In the genomic region with DNA sequence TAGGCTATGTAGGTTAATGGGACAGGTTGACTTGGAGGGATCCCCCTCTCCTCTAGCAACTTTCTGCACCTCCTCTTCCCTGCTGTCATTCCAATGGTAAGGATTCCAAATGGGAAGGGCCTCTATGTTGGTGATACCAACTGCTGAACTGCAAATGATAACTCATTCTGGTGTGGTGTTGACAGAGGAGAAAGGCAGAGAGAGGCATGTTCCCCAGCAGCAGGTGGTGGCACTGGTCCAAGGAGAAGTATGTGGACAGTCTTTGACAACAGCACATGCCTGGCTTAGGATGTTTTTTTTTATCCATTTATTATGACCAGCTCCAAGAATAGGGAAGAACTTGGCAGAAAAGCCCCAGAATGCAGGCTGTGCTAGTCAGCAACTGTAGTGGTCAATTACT, we compare ENCODE assay signal across 38 cellular contexts. TPM values are rescaled to one million over a fixed set of nuclear protein-coding genes. Genes with fewer than 3 reads are reported as not detected.
DNase-seq lines count a peak whose midpoint lies in the region; ATAC-seq, FAIRE-seq and TF ChIP-seq lines count a peak whose summit lies in the region.
"Had no signal": no experiment of that assay in that cellular context is flagged by ENCODE, and none has a peak within 500 bp of the region (broad histone marks: within the 10 kb centered on the region; RNA-seq: fewer than 3 reads in every experiment).

No MANE protein-coding gene starts in this region.

- no peak for TF ChIP-seq CTCF in bronchial epithelial cell (IDR thresholded peaks at IDR 0.05; ENCODE audit: insufficient read depth, low read length, severe bottlenecking)

- no peak for ATAC-seq in HG03378 (IDR thresholded peaks at IDR 0.05; ENCODE audit: unreplicated experiment)
- ATAC-seq: A549; CD8-positive, alpha-beta T cell; gastrocnemius medialis; left lung; Right ventricle myocardium inferior had no signal

- no peaks in the 10 kb centered on the region for H3K36me3 ChIP-seq in bronchial epithelial cell (ENCODE audit: control insufficient read depth, insufficient read depth, low read length)
- H3K36me3 ChIP-seq: ascending aorta, esophagus squamous epithelium, gastrocnemius medialis, left lung, neutrophil, sigmoid colon, uterus, WERI-Rb-1 had no signal

- DNase-seq in NCI-H2196 (lab: John Stamatoyannopoulos, UW; ENCODE audit: unreplicated experiment) (peak; percentile 22), NCI-H2196 treated with DMSO at 0.1 percent for 48 hours (lab: John Stamatoyannopoulos, UW; ENCODE audit: unreplicated experiment) (no peak), NCI-H446 (lab: John Stamatoyannopoulos, UW) (peak; percentile 53 to 82), bronchial epithelial cell (ENCODE audit: low read depth) (peak; percentile 47), NCI-H2081 (lab: John Stamatoyannopoulos, UW) (no peak), inferior parietal cortex (ENCODE audit: extremely low spot score) (no peak)
- no peak for DNase-seq in activated CD8-positive, alpha-beta memory T cell treated with anti-CD3 and anti-CD28 coated beads, Interleukin-2, amount 50 U/mL, for 48 hours
- DNase-seq: activated CD4-positive, alpha-beta T cell treated with anti-CD3 and anti-CD28 coated beads, Interleukin-2, amount 10 ng/mL, durations not matched to agents 24 days and 14 days; activated gamma-delta T cell; activated naive CD8-positive, alpha-beta T cell treated with anti-CD3 and anti-CD28 coated beads, Interleukin-2, amount 10 ng/mL, durations not matched to agents 7 days and 5 days; activated T-cell treated with anti-CD3 and anti-CD28 coated beads, Interleukin-2, amount 50 U/mL, for 24 hours; CD8-positive, alpha-beta T cell; DND-41; endodermal cell; esophagus squamous epithelium; H7; left lung; mesenchymal stem cell; NCI-H146; NCI-H82; sigmoid colon; stimulated activated CD4-positive, alpha-beta T cell treated with anti-CD3 and anti-CD28 coated beads, Interleukin-15, amount 100 ng/mL, for 24 hours; stimulated activated naive CD4-positive, alpha-beta T cell; T1000; testis; uterus; WERI-Rb-1 had no signal

- no peak overlapping the region for H3K4me3 ChIP-seq in bronchial epithelial cell (ENCODE audit: low read depth, low read length)
- H3K4me3 ChIP-seq: A549, ascending aorta, esophagus squamous epithelium, gastrocnemius medialis, hepatocyte, left lung, sigmoid colon, testis, uterus had no signal

- FAIRE-seq in bronchial epithelial cell (lab: Jason Lieb, UNC), result no peak
- FAIRE-seq: A549, GM19239 had no signal

- H3K27me3 ChIP-seq in bronchial epithelial cell (ENCODE audit: control insufficient read depth, insufficient read depth, low read length), result no peaks in the 10 kb centered on the region
- H3K27me3 ChIP-seq: ascending aorta, esophagus squamous epithelium, gastrocnemius medialis, hepatocyte, left lung, neutrophil, sigmoid colon, testis, uterus had no signal

RNA-seq across cellular contexts. Expression of a gene that starts 19.6 kb away (rescaled TPM):
- total RNA-seq in bronchial epithelial cell, result under 0.01 and 1.7 TPM in 2 replicates
- total RNA-seq: activated CD4-positive, alpha-beta T cell treated with anti-CD3 and anti-CD28 coated beads, Interleukin-2, amount 10 ng/mL, durations not matched to agents 24 days and 14 days; activated CD8-positive, alpha-beta memory T cell treated with anti-CD3 and anti-CD28 coated beads for 36 hours; activated naive CD8-positive, alpha-beta T cell treated with anti-CD3 and anti-CD28 coated beads, Interleukin-2, amount 10 ng/mL, durations not matched to agents 7 days and 5 days; ascending aorta; B cell; CD8-positive, alpha-beta T cell; gastrocnemius medialis; posterior vena cava; Right ventricle myocardium inferior; sigmoid colon had no signal

Comparison
In these comparisons a context has a peak if more than half of its experiments do, and no peak if none do; other contexts are left out.
1. DNase-seq: peak in NCI-H2196 (single experiment), NCI-H446 (2 of 2) and bronchial epithelial cell (single experiment); none in NCI-H2196 treated with DMSO at 0.1 percent for 48 hours (single experiment), NCI-H2081 (0 of 2), activated CD8-positive, alpha-beta memory T cell treated with anti-CD3 and anti-CD28 coated beads, Interleukin-2, amount 50 U/mL, for 48 hours (single experiment) and inferior parietal cortex (single experiment).